In genomic region chr16:57426356-57426755, GRCh38 we compare ENCODE assay signal across 30 cellular contexts. TPM values are rescaled to one million over a fixed set of nuclear protein-coding genes. Genes with fewer than 3 reads are reported as not detected.
"Had no signal": no experiment of that assay in that cellular context is flagged by ENCODE, and none has a peak within 500 bp of the region (broad histone marks: within the 10 kb centered on the region; RNA-seq: fewer than 3 reads in every experiment).

No MANE protein-coding gene starts in this region.

- H3K9me3 ChIP-seq: heart left ventricle, left ventricle myocardium inferior, pancreas, prostate gland, right lobe of liver, suprapubic skin, thoracic aorta, tibial artery, upper lobe of left lung, vagina had no signal

- DNase-seq: heart left ventricle; hypothalamus; immature natural killer cell; kidney; left ventricle myocardium inferior; mesendoderm; naive thymus-derived CD8-positive, alpha-beta T cell; nucleus accumbens; pancreas; right lobe of liver; stimulated activated CD4-positive, alpha-beta T cell treated with anti-CD3 and anti-CD28 coated beads, Interleukin-12 subunit alpha, Interleukin-12 subunit beta, amount 100 ng/mL, for 4 hours; stimulated activated CD4-positive, alpha-beta T cell treated with anti-CD3 and anti-CD28 coated beads, Interleukin-15, amount 100 ng/mL, for 24 hours; stimulated activated CD4-positive, alpha-beta T cell treated with anti-CD3 and anti-CD28 coated beads, Interleukin-2, amount 100 ng/mL, for 24 hours; stimulated activated CD4-positive, alpha-beta T cell treated with anti-CD3 and anti-CD28 coated beads, Interleukin-4, amount 100 ng/mL, for 1 hour; stimulated activated naive B cell treated with anti-CD40 and anti-IgM and Interleukin-4, amounts not matched to agents 10 μg/mL and 1 μg/mL and 100 μg/mL, for 72 hours; stimulated activated naive CD8-positive, alpha-beta T cell treated with anti-CD3 and anti-CD28 coated beads, Interleukin-15, Interleukin-2, amounts not matched to agents 100 U/mL and 50 U/mL, for 24 hours; tibial artery; upper lobe of left lung had no signal

- H3K4me1 ChIP-seq: pancreas, prostate gland, right lobe of liver had no signal

- H3K27ac ChIP-seq: heart left ventricle, left ventricle myocardium inferior, pancreas, prostate gland, right lobe of liver, skin epidermis, suprapubic skin, thoracic aorta, tibial artery, upper lobe of left lung, vagina had no signal

- H3K4me3 ChIP-seq: heart left ventricle, left ventricle myocardium inferior, lung, pancreas, prostate gland, right lobe of liver, skin epidermis, suprapubic skin, thoracic aorta, tibial artery, upper lobe of left lung, vagina had no signal

- ATAC-seq: naive thymus-derived CD8-positive, alpha-beta T cell; pancreas; stimulated activated naive B cell treated with anti-CD40 and anti-IgM and Interleukin-4, amounts not matched to agents 10 μg/mL and 1 μg/mL and 100 μg/mL, for 72 hours; stimulated activated naive CD8-positive, alpha-beta T cell treated with anti-CD3 and anti-CD28 coated beads, Interleukin-15, Interleukin-2, amounts not matched to agents 100 U/mL and 50 U/mL, for 24 hours had no signal

- H3K27me3 ChIP-seq: heart left ventricle, pancreas, right lobe of liver, suprapubic skin, tibial artery, upper lobe of left lung, vagina had no signal

RNA-seq across cellular contexts. Expression of gene CCL17, which starts 21.8 kb away (rescaled TPM):
- total RNA-seq: left ventricle myocardium inferior; mesothelial cell of epicardium; mononuclear cell; naive thymus-derived CD8-positive, alpha-beta T cell; neural crest cell; osteoblast; prostate gland; right lobe of liver; subcutaneous adipose tissue; thoracic aorta; urinary bladder; vagina had no signal
- polyA plus RNA-seq: immature natural killer cell; naive thymus-derived CD8-positive, alpha-beta T cell; pancreas; urinary bladder had no signal

RNA-seq across cellular contexts. Expression of gene CX3CL1, which starts 54.1 kb away (rescaled TPM):
- total RNA-seq: mononuclear cell; naive thymus-derived CD8-positive, alpha-beta T cell; osteoblast had no signal
- polyA plus RNA-seq: immature natural killer cell; naive thymus-derived CD8-positive, alpha-beta T cell had no signal
